Comparison of ENCODE assay signal across 11 cellular contexts in the genomic region with DNA sequence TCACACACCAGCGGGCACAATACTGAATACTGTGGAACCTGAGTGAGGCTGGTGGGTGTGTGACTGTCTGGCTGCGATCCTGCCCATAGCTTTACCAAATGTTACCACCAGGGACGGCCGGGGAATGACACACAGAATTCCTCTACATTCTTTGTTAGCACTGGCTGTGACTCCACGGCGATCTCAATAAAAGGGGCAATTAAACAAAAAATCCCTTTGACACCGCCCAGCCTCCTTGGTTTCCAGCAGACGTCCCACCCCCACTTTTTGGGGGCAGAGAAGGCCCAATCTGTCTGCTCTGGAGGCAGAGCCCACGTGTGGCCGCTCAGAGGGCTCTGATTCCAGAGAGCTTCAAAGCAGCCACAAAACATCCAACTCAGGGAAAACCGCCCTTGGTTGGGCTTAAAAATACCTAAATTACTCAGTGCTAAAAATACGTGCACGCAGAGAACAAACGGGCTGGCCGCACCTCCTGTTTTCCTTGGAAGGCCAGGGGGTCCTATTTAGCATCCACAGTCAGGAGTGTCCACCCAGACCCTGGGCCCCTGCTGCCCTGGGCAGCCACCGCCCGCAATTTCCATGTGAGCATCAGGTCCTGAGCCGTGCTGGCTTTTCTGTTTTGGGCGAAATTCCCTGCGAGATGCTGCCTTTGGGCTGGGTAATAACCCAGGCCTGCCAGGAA. TPM values are rescaled to one million over a fixed set of nuclear protein-coding genes. Genes with fewer than 3 reads are reported as not detected.
DNase-seq lines count a peak whose midpoint lies in the region; ATAC-seq and TF ChIP-seq lines count a peak whose summit lies in the region.
"Had no signal": no experiment of that assay in that cellular context is flagged by ENCODE, and none has a peak within 500 bp of the region (broad histone marks: within the 10 kb centered on the region; RNA-seq: fewer than 3 reads in every experiment).

No MANE protein-coding gene starts in this region.

- H2AFZ ChIP-seq in smooth muscle cell (ENCODE audit: low read depth), result no peak overlapping the region

- H3K27me3 ChIP-seq in gastroesophageal sphincter, result no peaks in the 10 kb centered on the region
- H3K27me3 ChIP-seq in smooth muscle cell (ENCODE audit: low read depth), result no peaks in the 10 kb centered on the region
- H3K27me3 ChIP-seq: body of pancreas, Peyer's patch had no signal

- peak overlapping the region; percentile 5 to 75 (median 70) for H3K27ac ChIP-seq in gastroesophageal sphincter
- peak overlapping the region; percentile 85 for H3K27ac ChIP-seq in smooth muscle cell (ENCODE audit: low read depth)
- H3K27ac ChIP-seq: body of pancreas, Peyer's patch had no signal

- H3K4me3 ChIP-seq in gastroesophageal sphincter (no peak overlapping the region), smooth muscle cell (no peak overlapping the region)
- H3K4me3 ChIP-seq: body of pancreas, Peyer's patch had no signal

- POLR2A ChIA-PET in WTC11 (lab: Charles Lee), result interaction anchor here (1.3 kb wide), 1 partner anchor 17 kb away, joined by 4 read pairs; no protein-coding TSS in a partner anchor

- peaks cover 10% of the 10 kb centered on the region for H3K4me1 Mint-ChIP-seq in WTC11

- 29 to 50% methylated on average over 1 to 4 of the region's 20 CpGs for WGBS in gastroesophageal sphincter (ENCODE audit: low coverage in 1 of 2), 2 donors
- 21% methylated on average over 20 of the region's 20 CpGs for WGBS in smooth muscle cell (ENCODE audit: low lambda C conversion rate)

- no peaks in the 10 kb centered on the region for H3K27me3 Mint-ChIP-seq in WTC11 (ENCODE audit: low read depth)
- H3K27me3 Mint-ChIP-seq: stimulated activated memory B cell treated with anti-CD40 and anti-IgM and Interleukin-4, amounts not matched to agents 10 μg/mL and 1 μg/mL and 100 μg/mL, for 72 hours had no signal

- ATAC-seq in WTC11, result peak; percentile 45; the same call in 1 of the 2 replicates
- peak; percentile 72 for ATAC-seq in gastroesophageal sphincter
- no peak for ATAC-seq in GM18861 (IDR thresholded peaks at IDR 0.05; ENCODE audit: unreplicated experiment)
- no peak for ATAC-seq in HG02970 (IDR thresholded peaks at IDR 0.05; ENCODE audit: low FRiP score, unreplicated experiment)
- ATAC-seq: body of pancreas; stimulated activated memory B cell treated with anti-CD40 and anti-IgM and Interleukin-4, amounts not matched to agents 10 μg/mL and 1 μg/mL and 100 μg/mL, for 72 hours had no signal

- peak; percentile 63 for DNase-seq in GM04503 (ENCODE audit: low read depth)
- DNase-seq in WTC11 (ENCODE audit: low spot score), result no peak
- DNase-seq in smooth muscle cell (lab: John Stamatoyannopoulos, UW; ENCODE audit: unreplicated experiment), result no peak
- no peak for DNase-seq in NCI-H187 treated with DMSO at 0.1 percent for 48 hours (lab: John Stamatoyannopoulos, UW)
- no peak for DNase-seq in SHP77 (lab: John Stamatoyannopoulos, UW)
- DNase-seq: body of pancreas, Peyer's patch had no signal

- H3K79me2 ChIP-seq in smooth muscle cell (ENCODE audit: low read depth), result no peaks in the 10 kb centered on the region

- H3K4me1 ChIP-seq in gastroesophageal sphincter (peaks cover 0 to 29% (median 6%) of the 10 kb centered on the region in 3 donors), smooth muscle cell (ENCODE audit: low read depth) (peaks cover 12% of the 10 kb centered on the region)
- H3K4me1 ChIP-seq: body of pancreas had no signal

- H3K9ac ChIP-seq in smooth muscle cell (ENCODE audit: low read depth), result peak overlapping the region; percentile 8

- peaks cover 23% of the 10 kb centered on the region for H3F3A ChIP-seq in smooth muscle cell (ENCODE audit: low read depth)

- no peak for TF ChIP-seq CTCF in WTC11 (IDR thresholded peaks at IDR 0.05)
- TF ChIP-seq CTCF in gastroesophageal sphincter (IDR thresholded peaks at IDR 0.05), result peak in 3 of 4 experiments; percentile 32 to 59 (median 43)
- TF ChIP-seq CTCF in smooth muscle cell (IDR thresholded peaks at IDR 0.05; ENCODE audit: borderline replicate concordance, insufficient read depth, poor library complexity, severe bottlenecking), result peak; percentile 40

- H3K36me3 ChIP-seq in gastroesophageal sphincter (peaks cover 0 to 7% of the 10 kb centered on the region in 2 donors), smooth muscle cell (ENCODE audit: low read depth) (no peaks in the 10 kb centered on the region)
- H3K36me3 ChIP-seq: Peyer's patch had no signal

- H3K4me3 Mint-ChIP-seq in WTC11, result no peak overlapping the region
- H3K4me3 Mint-ChIP-seq: stimulated activated memory B cell treated with anti-CD40 and anti-IgM and Interleukin-4, amounts not matched to agents 10 μg/mL and 1 μg/mL and 100 μg/mL, for 72 hours had no signal

- TF ChIP-seq EP300 in gastroesophageal sphincter (IDR thresholded peaks at IDR 0.05), result no peak

- CTCF ChIA-PET in WTC11 (lab: Charles Lee), result interaction anchor here (0.6 to 1.7 kb wide), 5 partner anchors 8 to 55 kb away, joined by 3 to 8 read pairs (median 4); no protein-coding TSS in a partner anchor

- no peaks in the 10 kb centered on the region for H4K20me1 ChIP-seq in smooth muscle cell (ENCODE audit: low read depth)

- H3K9me3 ChIP-seq in gastroesophageal sphincter, result no peaks in the 10 kb centered on the region
- H3K9me3 ChIP-seq in smooth muscle cell (replicated peaks; ENCODE audit: low read depth), result no peaks in the 10 kb centered on the region
- H3K9me3 ChIP-seq: body of pancreas, Peyer's patch had no signal

- H3K36me3 Mint-ChIP-seq in WTC11, result no peaks in the 10 kb centered on the region

- peak overlapping the region; percentile 75 for H3K4me2 ChIP-seq in smooth muscle cell

- no peak for TF ChIP-seq POLR2A in gastroesophageal sphincter (IDR thresholded peaks at IDR 0.05)

- H3K9me3 Mint-ChIP-seq in WTC11, result no peaks in the 10 kb centered on the region
- H3K9me3 Mint-ChIP-seq: stimulated activated memory B cell treated with anti-CD40 and anti-IgM and Interleukin-4, amounts not matched to agents 10 μg/mL and 1 μg/mL and 100 μg/mL, for 72 hours had no signal

- no peak overlapping the region for H3K27ac Mint-ChIP-seq in WTC11
- H3K27ac Mint-ChIP-seq: stimulated activated memory B cell treated with anti-CD40 and anti-IgM and Interleukin-4, amounts not matched to agents 10 μg/mL and 1 μg/mL and 100 μg/mL, for 72 hours had no signal

TF ChIP-seq in WTC11, 78 proteins besides CTCF, POLR2A, EP300 and RAD21:
- TF ChIP-seq ZNF317 (CRISPR knock-in tag; IDR thresholded peaks at IDR 0.05; ENCODE audit: borderline replicate concordance, low read depth) (no peak), FOXP1 (CRISPR knock-in tag; IDR thresholded peaks at IDR 0.05; ENCODE audit: borderline replicate concordance) (0 out of 2 replicates have a peak, but pooled peaks have one; percentile 4)

RNA-seq across cellular contexts. Expression of a gene that starts 47.8 kb away (rescaled TPM):
- total RNA-seq in WTC11 (2021) (17.9 to 27.5 TPM (median 23.2 TPM) in 3 replicates), gastroesophageal sphincter (100 to 1,000 TPM in 1 of 4 donors, 10 to 100 TPM in 3; 69.9 to 374 (median 88.7) TPM), smooth muscle cell (252 and 326 TPM in 2 replicates)
- polyA plus RNA-seq in smooth muscle cell, result 435 and 533 TPM in 2 replicates

Comparison
In these comparisons a context has a peak if more than half of its experiments do, and no peak if none do; other contexts are left out.
1. ATAC-seq: peak in WTC11 (single experiment) and gastroesophageal sphincter (single experiment); none in GM18861 (single experiment) and HG02970 (single experiment).